8 cellular contexts compared by ENCODE assay signal in genomic region chr17:15945493-15946209, GRCh38. TPM values are rescaled to one million over a fixed set of nuclear protein-coding genes. Genes with fewer than 3 reads are reported as not detected.
DNase-seq lines count a peak whose midpoint lies in the region; ATAC-seq and TF ChIP-seq lines count a peak whose summit lies in the region.

No MANE protein-coding gene starts in this region.

- H3F3A ChIP-seq in GM23338 (replicated peaks; ENCODE audit: low read depth) = peaks cover 2% of the 10 kb centered on the region; the same call in 1 of the 2 replicates

- peak overlapping the region; percentile 94 for H2AFZ ChIP-seq in GM23338

- H3K4me3 Mint-ChIP-seq in GM23338 (peak overlapping the region; percentile 74), nephron progenitor cell (peak overlapping the region; percentile 81)

- no peaks in the 10 kb centered on the region for H3K79me2 ChIP-seq in GM23338 (replicated peaks; ENCODE audit: insufficient read depth)

- H3K27ac ChIP-seq in GM23338 (ENCODE audit: low read depth) = no peak overlapping the region
- H3K27ac ChIP-seq in VCaP = peak overlapping the region; percentile 60; the same call in 1 of the 2 replicates

- H3K9me2 ChIP-seq in GM23338 (ENCODE audit: insufficient read depth) = no peaks in the 10 kb centered on the region

- H3K27me3 ChIP-seq in GM23338 (ENCODE audit: insufficient read depth) = peaks cover 46% of the 10 kb centered on the region

- H3K27ac Mint-ChIP-seq in GM23338 (no peak overlapping the region), nephron progenitor cell (no peak overlapping the region)

- H4K20me1 ChIP-seq in GM23338 (replicated peaks; ENCODE audit: insufficient read depth) = no peaks in the 10 kb centered on the region

- H3K9me3 Mint-ChIP-seq in GM23338 = peaks cover 3% of the 10 kb centered on the region; the same call in 1 of the 3 replicates
- H3K9me3 Mint-ChIP-seq in nephron progenitor cell = no peaks in the 10 kb centered on the region

- peaks cover 11% of the 10 kb centered on the region for H3K4me1 Mint-ChIP-seq in GM23338
- H3K4me1 Mint-ChIP-seq in nephron progenitor cell = peaks cover 31% of the 10 kb centered on the region

- peak overlapping the region; percentile 88 for H3K4me2 ChIP-seq in GM23338

- H3K4me3 ChIP-seq in GM23338 = peak overlapping the region; percentile 75

- H3K4me1 ChIP-seq in GM23338 (ENCODE audit: insufficient read depth) = peaks cover 6% of the 10 kb centered on the region; the same call in 1 of the 2 replicates

- ATAC-seq in GM23338 (peak; percentile 26), HG03378 (IDR thresholded peaks at IDR 0.05; ENCODE audit: unreplicated experiment) (no peak)

- TF ChIP-seq CTCF in GM23338 (conservative IDR thresholded peaks at IDR 0.05; ENCODE audit: low read depth in 2 of 2) = no peak
- TF ChIP-seq CTCF in VCaP (conservative IDR thresholded peaks at IDR 0.05) = no peak
- TF ChIP-seq CTCF in nephron progenitor cell (IDR thresholded peaks at IDR 0.05) = no peak

- TF ChIP-seq POLR2A in erythroblast (IDR thresholded peaks at IDR 0.05; ENCODE audit: low read length) = peak; percentile 15

- H3K36me3 Mint-ChIP-seq in GM23338 (ENCODE audit: low read depth) (peaks cover 3% of the 10 kb centered on the region; the same call in 1 of the 3 replicates), nephron progenitor cell (ENCODE audit: low read depth) (no peaks in the 10 kb centered on the region)

- peak; percentile 36 for DNase-seq in GM23338 (ENCODE audit: low spot score)
- DNase-seq in erythroblast (lab: John Stamatoyannopoulos, UW) = peak; percentile 62 to 73
- peak; percentile 36 for DNase-seq in nephron progenitor cell
- no peak for DNase-seq in SIG-M5 (lab: John Stamatoyannopoulos, UW)
- DNase-seq in NK-92 (lab: John Stamatoyannopoulos, UW; ENCODE audit: unreplicated experiment) = no peak
- no peak for DNase-seq in hypothalamus (lab: John Stamatoyannopoulos, UW)

- no peaks in the 10 kb centered on the region for H3K36me3 ChIP-seq in GM23338 (ENCODE audit: insufficient read depth)

- H3K27me3 Mint-ChIP-seq in GM23338 (ENCODE audit: insufficient read depth, low read depth, poor library complexity) (peaks cover 36% of the 10 kb centered on the region), nephron progenitor cell (ENCODE audit: low read depth, poor library complexity) (peaks cover 58% of the 10 kb centered on the region)

TF ChIP-seq in GM23338, 12 proteins besides CTCF, POLR2A, EP300 and RAD21:
- no peak for TF ChIP-seq STAT1 (IDR thresholded peaks at IDR 0.05; ENCODE audit: unreplicated experiment)
- TF ChIP-seq ZNF114 (CRISPR knock-in tag; IDR thresholded peaks at IDR 0.05) = no peak
- TF ChIP-seq EZH2 (IDR thresholded peaks at IDR 0.05; ENCODE audit: low read depth, unreplicated experiment) = peak; percentile 51
TF ChIP-seq in GM23338: peak in this region for 1.

RNA-seq across cellular contexts. Expression of gene ADORA2B, which starts 0.7 kb away (rescaled TPM):
- 7.9 and 13.1 TPM in 2 replicates for total RNA-seq in GM23338 (2014; rRNA removed; shearing (Covaris generic))
- polyA plus RNA-seq in GM23338 (2016; fragmentation: Nextera tagmentation; extraction: Ambion mirVana) = 2.7 and 3.3 TPM in 2 replicates

RNA-seq across cellular contexts. Expression of gene ZSWIM7, which starts 53.9 kb away (rescaled TPM):
- 16.3 and 17.5 TPM in 2 replicates for total RNA-seq in GM23338 (2014; rRNA removed; shearing (Covaris generic))
- 48.0 and 50.4 TPM in 2 replicates for polyA plus RNA-seq in GM23338 (2016; fragmentation: Nextera tagmentation; extraction: Ambion mirVana)

RNA-seq across cellular contexts. Expression of gene TTC19, which starts 54.0 kb away (rescaled TPM):
- 92.2 and 93.5 TPM in 2 replicates for total RNA-seq in GM23338 (2014; rRNA removed; shearing (Covaris generic))
- polyA plus RNA-seq in GM23338 (2016; fragmentation: Nextera tagmentation; extraction: Ambion mirVana) = 23.1 and 30.3 TPM in 2 replicates

Comparison
In these comparisons a context has a peak if more than half of its experiments do, and no peak if none do; other contexts are left out.
1. DNase-seq: peak in GM23338 (single experiment), erythroblast (2 of 2) and nephron progenitor cell (single experiment); none in SIG-M5 (single experiment), NK-92 (single experiment) and hypothalamus (0 of 51).